Comparison of ENCODE assay signal across 9 cellular contexts in genomic region chr3:148075829-148076716, GRCh38.
DNase-seq lines count a peak whose midpoint lies in the region; ATAC-seq and TF ChIP-seq lines count a peak whose summit lies in the region.
"Had no signal": no experiment of that assay in that cellular context is flagged by ENCODE, and none has a peak within 500 bp of the region (broad histone marks: within the 10 kb centered on the region; RNA-seq: fewer than 3 reads in every experiment).

No MANE protein-coding gene starts in this region.

- H3K27me3 ChIP-seq in esophagus squamous epithelium: no peaks in the 10 kb centered on the region

- H3K27ac ChIP-seq in esophagus squamous epithelium: no peak overlapping the region

- H3K4me1 ChIP-seq in esophagus squamous epithelium: no peaks in the 10 kb centered on the region

- peak; percentile 9 for DNase-seq in SIG-M5 treated with dmso at 0.1 percent for 504 hours (lab: John Stamatoyannopoulos, UW; ENCODE audit: unreplicated experiment)
- DNase-seq in SIG-M5 (lab: John Stamatoyannopoulos, UW): no peak
- peak; percentile 17 for DNase-seq in NCI-H446 treated with DMSO at 0.1 percent for 48 hours (lab: John Stamatoyannopoulos, UW)
- no peak for DNase-seq in chondrocyte (ENCODE audit: low spot score)
- DNase-seq in middle frontal gyrus (ENCODE audit: extremely low spot score, low spot score): peak; percentile 65
- no peak for DNase-seq in esophagus squamous epithelium (lab: John Stamatoyannopoulos, UW)
- no peak for DNase-seq in omental fat pad (ENCODE audit: low spot score)
- DNase-seq: activated naive CD8-positive, alpha-beta T cell treated with anti-CD3 and anti-CD28 coated beads, Interleukin-2, amount 10 ng/mL, durations not matched to agents 7 days and 5 days had no signal

- 49 to 69% methylated on average over 5 of the region's 5 CpGs for WGBS in esophagus squamous epithelium, 2 donors

- no peaks in the 10 kb centered on the region for H3K27me3 Mint-ChIP-seq in chondrocyte (ENCODE audit: low read depth)
- H3K27me3 Mint-ChIP-seq: activated naive CD8-positive, alpha-beta T cell treated with anti-CD3 and anti-CD28 coated beads, Interleukin-2, amount 10 ng/mL, durations not matched to agents 7 days and 5 days had no signal

- H3K36me3 ChIP-seq in esophagus squamous epithelium: no peaks in the 10 kb centered on the region

- H3K27ac Mint-ChIP-seq in chondrocyte (ENCODE audit: unreplicated experiment): no peak overlapping the region
- H3K27ac Mint-ChIP-seq: activated naive CD8-positive, alpha-beta T cell treated with anti-CD3 and anti-CD28 coated beads, Interleukin-2, amount 10 ng/mL, durations not matched to agents 7 days and 5 days had no signal

- TF ChIP-seq CTCF in chondrocyte (IDR thresholded peaks at IDR 0.05) (peak; percentile 95), esophagus squamous epithelium (IDR thresholded peaks at IDR 0.05) (peak in 3 of 6 experiments; percentile 18 to 37 (median 30)), omental fat pad (IDR thresholded peaks at IDR 0.05) (no peak)

- H3K9me3 ChIP-seq in esophagus squamous epithelium: no peaks in the 10 kb centered on the region

- H3K4me3 Mint-ChIP-seq in chondrocyte (ENCODE audit: unreplicated experiment): no peak overlapping the region
- H3K4me3 Mint-ChIP-seq: activated naive CD8-positive, alpha-beta T cell treated with anti-CD3 and anti-CD28 coated beads, Interleukin-2, amount 10 ng/mL, durations not matched to agents 7 days and 5 days had no signal

- no peak overlapping the region for H3K4me3 ChIP-seq in esophagus squamous epithelium

- intact Hi-C loops in esophagus squamous epithelium (cut with DNase I): no loop called here

- no peak for ATAC-seq in omental fat pad (ENCODE audit: low FRiP score)
- no peak for ATAC-seq in activated CD4-positive, CD25-positive, alpha-beta regulatory T cell treated with anti-CD3 and anti-CD28 coated beads, Interleukin-2, amount 50 U/mL, for 24 hours

- H3K36me3 Mint-ChIP-seq in chondrocyte (ENCODE audit: low read depth): no peaks in the 10 kb centered on the region
- H3K36me3 Mint-ChIP-seq: activated naive CD8-positive, alpha-beta T cell treated with anti-CD3 and anti-CD28 coated beads, Interleukin-2, amount 10 ng/mL, durations not matched to agents 7 days and 5 days had no signal

- H3K9me3 Mint-ChIP-seq in chondrocyte (ENCODE audit: low read depth): no peaks in the 10 kb centered on the region
- H3K9me3 Mint-ChIP-seq: activated naive CD8-positive, alpha-beta T cell treated with anti-CD3 and anti-CD28 coated beads, Interleukin-2, amount 10 ng/mL, durations not matched to agents 7 days and 5 days had no signal

- H3K4me1 Mint-ChIP-seq in chondrocyte (ENCODE audit: low read depth): peaks cover 8% of the 10 kb centered on the region
- H3K4me1 Mint-ChIP-seq: activated naive CD8-positive, alpha-beta T cell treated with anti-CD3 and anti-CD28 coated beads, Interleukin-2, amount 10 ng/mL, durations not matched to agents 7 days and 5 days had no signal

- TF ChIP-seq POLR2A in esophagus squamous epithelium (IDR thresholded peaks at IDR 0.05): no peak

Comparison
In these comparisons a context has a peak if more than half of its experiments do, and no peak if none do; other contexts are left out.
1. DNase-seq: peak in SIG-M5 treated with dmso at 0.1 percent for 504 hours (single experiment), NCI-H446 treated with DMSO at 0.1 percent for 48 hours (single experiment) and middle frontal gyrus (single experiment); none in SIG-M5 (single experiment), chondrocyte (single experiment), esophagus squamous epithelium (single experiment) and omental fat pad (single experiment).